ENCODE assay signal across 14 cellular contexts in the genomic region with DNA sequence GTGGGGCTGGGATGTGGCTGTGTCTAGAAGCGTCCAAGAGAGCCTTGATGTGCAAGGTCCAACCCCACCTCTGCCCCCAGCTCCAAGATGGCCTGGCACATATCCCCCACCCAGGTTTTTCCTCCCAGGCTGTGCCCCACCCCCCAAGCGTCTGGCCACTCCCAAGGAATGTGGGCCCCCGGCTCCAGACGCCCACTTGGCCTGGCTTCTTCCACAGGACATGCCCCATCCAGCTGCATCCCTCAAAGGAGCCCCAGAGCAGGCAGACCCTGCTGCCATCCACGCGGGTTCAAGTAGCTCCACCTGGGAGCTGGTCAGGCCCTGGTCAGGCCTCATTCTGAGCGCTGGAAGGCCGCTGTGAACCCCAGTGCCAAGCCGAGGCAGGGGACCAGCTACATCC. TPM values are rescaled to one million over a fixed set of nuclear protein-coding genes. Genes with fewer than 3 reads are reported as not detected.
DNase-seq lines count a peak whose midpoint lies in the region; ATAC-seq, FAIRE-seq and TF ChIP-seq lines count a peak whose summit lies in the region.
"Had no signal": no experiment of that assay in that cellular context is flagged by ENCODE, and none has a peak within 500 bp of the region (broad histone marks: within the 10 kb centered on the region; RNA-seq: fewer than 3 reads in every experiment).

No MANE protein-coding gene starts in this region.

- H4K20me1 ChIP-seq in BLaER1 treated with 17β-estradiol and CSF1 and Interleukin-3, amounts not matched to agents 10 nM and 100 nM, result peaks cover 0 to 27% (median 9%) of the 10 kb centered on the region in 11 experiments; a peak in 12 of 22 replicates
- H4K20me1 ChIP-seq in fibroblast of lung (ENCODE audit: control insufficient read depth, extremely low read depth, insufficient read depth, low read length) (no peaks in the 10 kb centered on the region), smooth muscle cell (ENCODE audit: low read depth) (peaks cover 7% of the 10 kb centered on the region)

- no peaks in the 10 kb centered on the region for H3K27me3 Mint-ChIP-seq in T-helper 17 cell
- H3K27me3 Mint-ChIP-seq: activated naive CD8-positive, alpha-beta T cell had no signal

- DNase-seq in fibroblast of lung (ENCODE audit: low read depth in 2 of 2) (no peak), smooth muscle cell (lab: John Stamatoyannopoulos, UW; ENCODE audit: unreplicated experiment) (no peak), EL (no peak), NCI-H526 treated with DMSO at 0.1 percent for 48 hours (lab: John Stamatoyannopoulos, UW) (no peak), D721Med (ENCODE audit: insufficient read length, low spot score) (no peak), T-helper 17 cell (no peak)
- DNase-seq: GF-D8, NCI-H187, NCI-H748 treated with DMSO at 0.1 percent for 48 hours had no signal

- FAIRE-seq in D721Med (lab: Jason Lieb, UNC), result no peak

- H3K27ac Mint-ChIP-seq in T-helper 17 cell, result no peak overlapping the region

- H3K4me1 Mint-ChIP-seq in T-helper 17 cell, result peaks cover 53% of the 10 kb centered on the region

- peaks cover 0 to 9% (median 2%) of the 10 kb centered on the region in 11 experiments; a peak in 10 of 22 replicates for H3K36me3 ChIP-seq in BLaER1 treated with 17β-estradiol and CSF1 and Interleukin-3, amounts not matched to agents 10 nM and 100 nM
- H3K36me3 ChIP-seq in fibroblast of lung (ENCODE audit: control insufficient read depth, insufficient read depth, low read length), result no peaks in the 10 kb centered on the region
- no peaks in the 10 kb centered on the region for H3K36me3 ChIP-seq in smooth muscle cell (ENCODE audit: low read depth)

- H3K27ac ChIP-seq in BLaER1 treated with 17β-estradiol and CSF1 and Interleukin-3, amounts not matched to agents 10 nM and 100 nM, result peak overlapping the region in 9 of 11 experiments; percentile 64 to 90 (median 78); a peak in 18 of 22 replicates
- H3K27ac ChIP-seq in VCaP (peak overlapping the region; percentile 61; the same call in 1 of the 2 replicates), fibroblast of lung (ENCODE audit: insufficient read depth, low read length) (peak overlapping the region; percentile 43), smooth muscle cell (ENCODE audit: low read depth) (peak overlapping the region; percentile 99)

- peak overlapping the region in 4 of 10 experiments; percentile 13 to 41 (median 37); a peak in 7 of 20 replicates for H3K4me3 ChIP-seq in BLaER1 treated with 17β-estradiol and CSF1 and Interleukin-3, amounts not matched to agents 10 nM and 100 nM
- H3K4me3 ChIP-seq in fibroblast of lung (replicated peaks in 1 of 4; ENCODE audit: control extremely low read depth in 1 of 4, insufficient read depth in 1 of 4, low read depth in 3 of 4, low read length in 4 of 4) (no peak overlapping the region), smooth muscle cell (no peak overlapping the region)

- no peak overlapping the region for H2AFZ ChIP-seq in fibroblast of lung (ENCODE audit: low read length)
- no peak overlapping the region for H2AFZ ChIP-seq in smooth muscle cell (ENCODE audit: low read depth)

- H3K27me3 ChIP-seq in BLaER1 treated with 17β-estradiol and CSF1 and Interleukin-3, amounts not matched to agents 10 nM and 100 nM, result peaks cover 0 to 13% (median 9%) of the 10 kb centered on the region in 11 experiments; a peak in 7 of 22 replicates
- H3K27me3 ChIP-seq in fibroblast of lung (ENCODE audit: control insufficient read depth, insufficient read depth, low read length), result no peaks in the 10 kb centered on the region
- no peaks in the 10 kb centered on the region for H3K27me3 ChIP-seq in smooth muscle cell (ENCODE audit: low read depth)

- peaks cover 27% of the 10 kb centered on the region for H3F3A ChIP-seq in smooth muscle cell (ENCODE audit: low read depth)

- WGBS in smooth muscle cell (ENCODE audit: low lambda C conversion rate), result 56% methylated on average over 9 of the region's 9 CpGs

- peak overlapping the region; percentile 91 to 100 (median 99) for H3K4me2 ChIP-seq in BLaER1 treated with 17β-estradiol and CSF1 and Interleukin-3, amounts not matched to agents 10 nM and 100 nM
- H3K4me2 ChIP-seq in fibroblast of lung (ENCODE audit: extremely low read depth, insufficient read depth, low read length) (peak overlapping the region; percentile 35), smooth muscle cell (peak overlapping the region; percentile 74)

- H3K36me3 Mint-ChIP-seq in T-helper 17 cell (ENCODE audit: low read depth), result no peaks in the 10 kb centered on the region
- H3K36me3 Mint-ChIP-seq: activated naive CD8-positive, alpha-beta T cell had no signal

- TF ChIP-seq CTCF in VCaP (conservative IDR thresholded peaks at IDR 0.05) (no peak), fibroblast of lung (conservative IDR thresholded peaks at IDR 0.05 in 1 of 2, IDR thresholded peaks at IDR 0.05 in 1 of 2; ENCODE audit: low read depth in 1 of 2, low read length in 2 of 2) (no peak), smooth muscle cell (IDR thresholded peaks at IDR 0.05; ENCODE audit: borderline replicate concordance, insufficient read depth, poor library complexity, severe bottlenecking) (no peak), D721Med (IDR thresholded peaks at IDR 0.05; ENCODE audit: insufficient read depth, missing control alignments) (no peak)

- no peaks in the 10 kb centered on the region for H3K9me3 ChIP-seq in BLaER1 treated with 17β-estradiol and CSF1 and Interleukin-3, amounts not matched to agents 10 nM and 100 nM (replicated peaks in 1 of 11)
- no peaks in the 10 kb centered on the region for H3K9me3 ChIP-seq in fibroblast of lung (ENCODE audit: control insufficient read depth, insufficient read depth, low read depth, low read length)
- no peaks in the 10 kb centered on the region for H3K9me3 ChIP-seq in smooth muscle cell (replicated peaks; ENCODE audit: low read depth)
- H3K9me3 ChIP-seq in T-helper 17 cell (ENCODE audit: control insufficient read depth, low read length, poor library complexity, severe bottlenecking), result no peaks in the 10 kb centered on the region

- ATAC-seq in T-helper 17 cell, result no peak

- H3K79me2 ChIP-seq in fibroblast of lung (ENCODE audit: control insufficient read depth, insufficient read depth, low read length), result no peaks in the 10 kb centered on the region
- peaks cover 8% of the 10 kb centered on the region for H3K79me2 ChIP-seq in smooth muscle cell (ENCODE audit: low read depth)

- peaks cover 83 to 96% (median 91%) of the 10 kb centered on the region in 10 experiments for H3K4me1 ChIP-seq in BLaER1 treated with 17β-estradiol and CSF1 and Interleukin-3, amounts not matched to agents 10 nM and 100 nM
- peaks cover 5% of the 10 kb centered on the region for H3K4me1 ChIP-seq in fibroblast of lung (ENCODE audit: control insufficient read depth, extremely low read depth, insufficient read depth, low read length)
- peaks cover 32% of the 10 kb centered on the region for H3K4me1 ChIP-seq in smooth muscle cell (ENCODE audit: low read depth)

- peak overlapping the region in 9 of 11 experiments; percentile 51 to 66 (median 62); a peak in 18 of 22 replicates for H3K9ac ChIP-seq in BLaER1 treated with 17β-estradiol and CSF1 and Interleukin-3, amounts not matched to agents 10 nM and 100 nM
- H3K9ac ChIP-seq in fibroblast of lung (ENCODE audit: insufficient read depth, low read length), result no peak overlapping the region
- peak overlapping the region; percentile 92 for H3K9ac ChIP-seq in smooth muscle cell (ENCODE audit: low read depth)

- H3K4me3 Mint-ChIP-seq in T-helper 17 cell, result no peak overlapping the region

RNA-seq across cellular contexts. Expression of a gene that starts 3.2 kb away (rescaled TPM):
- 1.8 and 2.5 TPM in 2 replicates for total RNA-seq in fibroblast of lung
- 0.41 and 1.3 TPM in 2 replicates for polyA plus RNA-seq in fibroblast of lung
- polyA plus RNA-seq in fibroblast of lung (2012), result 0.30 and 1.2 TPM in 2 replicates
- 0.94 and 1.6 TPM in 2 replicates for polyA minus RNA-seq in fibroblast of lung (ENCODE audit: low replicate concordance)
- 6.3 and 8.8 TPM in 2 replicates for total RNA-seq in smooth muscle cell
- polyA plus RNA-seq in smooth muscle cell, result 7.7 and 8.1 TPM in 2 replicates
- 1 to 10 TPM; 5.8 to 5.9 TPM for total RNA-seq in T-helper 17 cell

RNA-seq across cellular contexts. Expression of a gene that starts 26.7 kb away (rescaled TPM):
- total RNA-seq in fibroblast of lung, result under 0.01 TPM in 2 replicates
- 0.02 TPM in 1 of 2 replicates, not detected in the other for polyA plus RNA-seq in fibroblast of lung
- polyA plus RNA-seq in fibroblast of lung (2012), result 0.03 TPM in 1 of 2 replicates, not detected in the other
- polyA minus RNA-seq in fibroblast of lung (ENCODE audit: low replicate concordance), result not detected in 2 replicates
- 1.3 and 2.4 TPM in 2 replicates for total RNA-seq in smooth muscle cell
- 0.47 and 3.2 TPM in 2 replicates for polyA plus RNA-seq in smooth muscle cell
- 10 to 100 TPM in 1 of 2 donors, 1 to 10 TPM in 1; 4.2 to 15.0 TPM for total RNA-seq in T-helper 17 cell
- total RNA-seq: dermis microvascular lymphatic vessel endothelial cell, neural crest cell had no signal

RNA-seq across cellular contexts. Expression of a gene that starts 43.6 kb away (rescaled TPM):
- total RNA-seq in fibroblast of lung, result 20.3 and 23.3 TPM in 2 replicates
- 20.4 and 20.6 TPM in 2 replicates for polyA plus RNA-seq in fibroblast of lung
- polyA plus RNA-seq in fibroblast of lung (2012), result 16.9 and 22.8 TPM in 2 replicates
- polyA minus RNA-seq in fibroblast of lung (ENCODE audit: low replicate concordance), result 3.6 and 3.9 TPM in 2 replicates
- total RNA-seq in smooth muscle cell, result 28.3 and 30.0 TPM in 2 replicates
- polyA plus RNA-seq in smooth muscle cell, result 30.7 and 32.4 TPM in 2 replicates
- total RNA-seq in T-helper 17 cell, result 10 to 100 TPM; 37.0 to 42.9 TPM

Comparison
In these comparisons a context has a peak if more than half of its experiments do, and no peak if none do; other contexts are left out.
1. H3K27ac ChIP-seq: peak in every context shown above with its lines; median percentile 99 in smooth muscle cell; 78 in BLaER1 treated with 17β-estradiol and CSF1 and Interleukin-3, amounts not matched to agents 10 nM and 100 nM; 61 in VCaP; 43 in fibroblast of lung.
2. H3K4me2 ChIP-seq: peak in every context shown above with its lines; median percentile 99 in BLaER1 treated with 17β-estradiol and CSF1 and Interleukin-3, amounts not matched to agents 10 nM and 100 nM; 74 in smooth muscle cell; 35 in fibroblast of lung.